1 cellular context compared by ENCODE assay signal in genomic region chr11:9906043-9906791, GRCh38.
TF ChIP-seq lines count a peak whose summit lies in the region.

No MANE protein-coding gene starts in this region.

TF ChIP-seq in H1, 55 proteins besides CTCF, POLR2A, EP300 and RAD21:
- TF ChIP-seq KDM4A (IDR thresholded peaks at IDR 0.05; ENCODE audit: low read depth, low read length, severe bottlenecking) (no peak), SIN3A (conservative IDR thresholded peaks at IDR 0.05 in 1 of 2, IDR thresholded peaks at IDR 0.05 in 1 of 2; ENCODE audit: low read depth in 1 of 2, low read length in 2 of 2) (0 out of 4 replicates have a peak, but pooled peaks of 1 of the 2 experiments have one; percentile 24), GTF2F1 (IDR thresholded peaks at IDR 0.05; ENCODE audit: borderline replicate concordance, low read depth, low read length) (no peak), JUND (IDR thresholded peaks at IDR 0.05; ENCODE audit: low read length) (peak; percentile 47; the same call in 1 of the 2 replicates), CREB1 (IDR thresholded peaks at IDR 0.05) (no peak), SP2 (IDR thresholded peaks at IDR 0.05; ENCODE audit: low read length) (no peak), MAFK (IDR thresholded peaks at IDR 0.05; ENCODE audit: low read depth, low read length) (no peak), CBX5 (IDR thresholded peaks at IDR 0.05; ENCODE audit: low read depth, low read length) (no peak), USF2 (IDR thresholded peaks at IDR 0.05; ENCODE audit: low read length) (no peak), MAX (IDR thresholded peaks at IDR 0.05) (no peak), TEAD4 (IDR thresholded peaks at IDR 0.05; ENCODE audit: low read depth, low read length) (peak; percentile 65; the same call in 1 of the 2 replicates), JUN (IDR thresholded peaks at IDR 0.05; ENCODE audit: low read depth, low read length) (peak; percentile 67), CHD7 (IDR thresholded peaks at IDR 0.05; ENCODE audit: insufficient replicate concordance, low read length) (no peak)
